In genomic region chr7:112206238-112207105, GRCh38 we compare ENCODE assay signal across 8 cellular contexts. TPM values are rescaled to one million over a fixed set of nuclear protein-coding genes. Genes with fewer than 3 reads are reported as not detected.
DNase-seq lines count a peak whose midpoint lies in the region; ATAC-seq and TF ChIP-seq lines count a peak whose summit lies in the region.

TSS of gene DOCK4 (minus strand) at chr7:112206399. CDS start at chr7:112206138, 261 bp downstream.
TSS of gene ZNF277 (plus strand) at chr7:112206695. CDS start at chr7:112206717, 22 bp downstream.

- peak within 1 kb of the TSS; percentile 92 for H3K4me3 ChIP-seq in epithelial cell of proximal tubule (ENCODE audit: low read depth, low read length)

- ATAC-seq in GM21619 (IDR thresholded peaks at IDR 0.05; ENCODE audit: unreplicated experiment), result peak; percentile 92

- DNase-seq in DMS153 treated with DMSO at 0.1 percent for 48 hours (lab: John Stamatoyannopoulos, UW; ENCODE audit: unreplicated experiment) (peak; percentile 96), OCI-M2 (lab: John Stamatoyannopoulos, UW; ENCODE audit: unreplicated experiment) (peak; percentile 97), epithelial cell of proximal tubule (ENCODE audit: low read depth) (peak; percentile 87), mucosa of gallbladder (ENCODE audit: low spot score) (peak; percentile 99)
- peak; percentile 100 for DNase-seq in activated T-cell treated with anti-CD3 and anti-CD28 coated beads, Interleukin-2, amount 50 U/mL, for 1 hour
- DNase-seq in stimulated activated CD8-positive, alpha-beta memory T cell treated with anti-CD3 and anti-CD28 coated beads, Interleukin-4, amount 100 ng/mL, for 24 hours (ENCODE audit: low read depth), result peak; percentile 98

- peak; percentile 18; the same call in 1 of the 2 replicates for TF ChIP-seq RAD21 in Ishikawa (IDR thresholded peaks at IDR 0.05; ENCODE audit: low read depth)

- peak; percentile 15 for TF ChIP-seq CTCF in epithelial cell of proximal tubule (conservative IDR thresholded peaks at IDR 0.05; ENCODE audit: low read depth, low read length)

- TF ChIP-seq EP300 in Ishikawa (IDR thresholded peaks at IDR 0.05; ENCODE audit: borderline replicate concordance), result peak; percentile 19; the same call in 1 of the 2 replicates

TF ChIP-seq in Ishikawa, 13 proteins besides CTCF, POLR2A, EP300 and RAD21:
- TF ChIP-seq ZBTB7A (IDR thresholded peaks at IDR 0.05; ENCODE audit: low read depth) (no peak; the same call in 1 of the 2 replicates), TCF12 (IDR thresholded peaks at IDR 0.05; ENCODE audit: low read depth) (no peak), CREB1 (IDR thresholded peaks at IDR 0.05; ENCODE audit: low read depth) (peak; percentile 75), YY1 (IDR thresholded peaks at IDR 0.05; ENCODE audit: low read depth) (peak; percentile 89), USF1 (IDR thresholded peaks at IDR 0.05) (0 out of 2 replicates have a peak, but pooled peaks have one; percentile 1), TEAD4 (IDR thresholded peaks at IDR 0.05) (0 out of 2 replicates have a peak, but pooled peaks have one; percentile 2), CEBPB (IDR thresholded peaks at IDR 0.05) (no peak), EGR1 (IDR thresholded peaks at IDR 0.05) (peak; percentile 58), TAF1 (IDR thresholded peaks at IDR 0.05; ENCODE audit: low read depth) (peak; percentile 73), NFIC (IDR thresholded peaks at IDR 0.05) (0 out of 2 replicates have a peak, but pooled peaks have one; percentile 22), FOXM1 (IDR thresholded peaks at IDR 0.05; ENCODE audit: borderline replicate concordance, low read depth) (no peak), REST (IDR thresholded peaks at IDR 0.05; ENCODE audit: low read depth) (no peak), MAX (IDR thresholded peaks at IDR 0.05) (peak; percentile 68)

RNA-seq across cellular contexts. Expression of gene DOCK4, which starts in this region (rescaled TPM):
- total RNA-seq in epithelial cell of proximal tubule (10.0 and 10.6 TPM in 2 replicates), mucosa of gallbladder (26.1 TPM)

RNA-seq across cellular contexts. Expression of gene ZNF277, which starts in this region (rescaled TPM):
- total RNA-seq in epithelial cell of proximal tubule (17.3 and 19.0 TPM in 2 replicates), mucosa of gallbladder (29.4 TPM)

Comparison
In these comparisons a context has a peak if more than half of its experiments do, and no peak if none do; other contexts are left out.
1. Peak in every context shown above with its lines: DNase-seq, ATAC-seq and H3K4me3 ChIP-seq.